Comparison of ENCODE assay signal across 8 cellular contexts in the genomic region with DNA sequence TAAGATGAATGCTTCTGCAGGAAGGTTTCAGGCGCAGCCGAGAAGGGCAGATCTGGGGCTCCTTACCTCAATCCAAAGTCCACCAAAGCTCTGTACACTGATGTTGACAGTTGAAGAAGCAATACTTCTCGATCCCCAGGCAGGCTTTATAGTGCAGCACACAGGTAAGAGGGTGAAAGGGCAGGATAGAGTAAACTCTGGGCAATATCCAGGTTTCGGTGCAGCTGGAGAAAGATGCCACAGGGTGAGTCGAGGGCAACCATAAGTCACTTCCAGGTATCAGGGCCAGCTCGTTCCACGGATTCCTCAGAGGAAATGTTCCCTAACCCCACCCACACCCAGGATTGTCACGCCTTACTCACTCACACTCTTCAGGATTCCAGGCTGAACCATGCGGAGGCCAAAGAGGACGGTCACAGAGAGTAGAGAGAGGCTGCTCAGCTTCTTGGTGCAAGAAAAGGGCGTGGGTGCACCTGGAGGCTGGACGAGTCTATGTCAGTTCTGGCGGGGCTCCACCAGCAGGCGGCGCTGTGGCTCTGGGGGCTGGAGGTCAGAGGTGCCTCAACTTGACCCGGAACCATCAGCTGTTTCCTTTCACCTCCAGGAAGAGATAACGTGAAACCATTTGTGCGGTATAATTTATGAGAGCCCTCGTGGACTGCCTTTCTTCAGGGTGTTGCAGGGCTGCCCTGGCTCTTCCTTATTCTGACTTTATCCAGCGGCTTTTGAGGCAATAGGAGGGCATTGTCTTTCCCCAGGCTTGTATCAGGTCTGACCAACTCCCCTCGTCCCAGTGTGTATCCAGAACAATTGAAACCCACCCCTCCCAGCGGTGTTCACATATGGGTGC. TPM values are rescaled to one million over a fixed set of nuclear protein-coding genes. Genes with fewer than 3 reads are reported as not detected.
A peak's percentile ranks its signal among the peaks of the same experiment; 100 is the strongest.
DNase-seq lines count a peak whose midpoint lies in the region; ATAC-seq and TF ChIP-seq lines count a peak whose summit lies in the region.

No MANE protein-coding gene starts in this region.

- no peaks in the 10 kb centered on the region; the same call in 1 of the 2 replicates for H3K27me3 ChIP-seq in H7 (ENCODE audit: control insufficient read depth, insufficient read depth, low read length)

- DNase-seq in AG10803 (ENCODE audit: low read depth) (no peak), H7 (peak; percentile 83), islet precursor cell (peak; percentile 76)
- peak; percentile 11 for DNase-seq in activated naive CD8-positive, alpha-beta T cell treated with anti-CD3 and anti-CD28 coated beads, Interleukin-2, amount 50 U/mL, for 16 hours (ENCODE audit: low read depth, low spot score)
- peak in 2 of 3 experiments; percentile 8 to 13 for DNase-seq in stimulated activated CD4-positive, alpha-beta T cell treated with anti-CD3 and anti-CD28 coated beads, TNF-alpha, amount 100 ng/mL, for 4 hours (ENCODE audit: low read depth in 3 of 3)

- peak; percentile 53; the same call in 1 of the 3 replicates for ATAC-seq in SK-N-SH treated with all-trans-retinoic acid at 6 μM for 48 hours
- ATAC-seq in GM18858 (IDR thresholded peaks at IDR 0.05; ENCODE audit: unreplicated experiment) = no peak
- no peak for ATAC-seq in GM19452 (IDR thresholded peaks at IDR 0.05; ENCODE audit: unreplicated experiment)

- no peaks in the 10 kb centered on the region for H3K36me3 ChIP-seq in H7 (replicated peaks; ENCODE audit: control insufficient read depth, insufficient read depth, low read length)

- H3K4me3 ChIP-seq in AG10803 (ENCODE audit: low read length) (no peak overlapping the region), H7 (ENCODE audit: insufficient read depth, low read depth, low read length) (no peak overlapping the region)

- TF ChIP-seq CTCF in AG10803 (conservative IDR thresholded peaks at IDR 0.05; ENCODE audit: low read length) = peak; percentile 55

TF ChIP-seq in SK-N-SH treated with all-trans-retinoic acid at 6 μM for 48 hours, 23 proteins besides CTCF, POLR2A, EP300 and RAD21:
- TF ChIP-seq, protein P1, sequence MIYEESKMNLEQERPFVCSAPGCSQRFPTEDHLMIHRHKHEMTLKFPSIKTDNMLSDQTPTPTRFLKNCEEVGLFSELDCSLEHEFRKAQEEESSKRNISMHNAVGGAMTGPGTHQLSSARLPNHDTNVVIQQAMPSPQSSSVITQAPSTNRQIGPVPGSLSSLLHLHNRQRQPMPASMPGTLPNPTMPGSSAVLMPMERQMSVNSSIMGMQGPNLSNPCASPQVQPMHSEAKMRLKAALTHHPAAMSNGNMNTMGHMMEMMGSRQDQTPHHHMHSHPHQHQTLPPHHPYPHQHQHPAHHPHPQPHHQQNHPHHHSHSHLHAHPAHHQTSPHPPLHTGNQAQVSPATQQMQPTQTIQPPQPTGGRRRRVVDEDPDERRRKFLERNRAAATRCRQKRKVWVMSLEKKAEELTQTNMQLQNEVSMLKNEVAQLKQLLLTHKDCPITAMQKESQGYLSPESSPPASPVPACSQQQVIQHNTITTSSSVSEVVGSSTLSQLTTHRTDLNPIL (CRISPR knock-in tag; IDR thresholded peaks at IDR 0.05; ENCODE audit: low read depth) = no peak
- TF ChIP-seq ZFP3 (CRISPR knock-in tag; IDR thresholded peaks at IDR 0.05) = no peak
- TF ChIP-seq ZFP30 (CRISPR knock-in tag; IDR thresholded peaks at IDR 0.05) = no peak
- TF ChIP-seq ISL1 (CRISPR knock-in tag; IDR thresholded peaks at IDR 0.05) = no peak
- TF ChIP-seq TCF4 (CRISPR knock-in tag; IDR thresholded peaks at IDR 0.05; ENCODE audit: borderline replicate concordance) = no peak
- no peak for TF ChIP-seq ARNTL (CRISPR knock-in tag; IDR thresholded peaks at IDR 0.05; ENCODE audit: borderline replicate concordance, low read depth)

RNA-seq across cellular contexts. Expression of a gene that starts 14.4 kb away (rescaled TPM):
- not detected in 2 replicates for total RNA-seq in H7 (2014; rRNA removed; shearing (Covaris generic))

RNA-seq across cellular contexts. Expression of a gene that starts 23.7 kb away (rescaled TPM):
- total RNA-seq in H7 (2014; rRNA removed; shearing (Covaris generic)) = not detected in 2 replicates

RNA-seq across cellular contexts. Expression of a gene that starts 36.0 kb away (rescaled TPM):
- total RNA-seq in H7 (2014; rRNA removed; shearing (Covaris generic)) = not detected in 2 replicates

RNA-seq across cellular contexts. Expression of a gene that starts 37.7 kb away (rescaled TPM):
- total RNA-seq in H7 (2014; rRNA removed; shearing (Covaris generic)) = 0.18 and 0.59 TPM in 2 replicates
